In the genomic region with DNA sequence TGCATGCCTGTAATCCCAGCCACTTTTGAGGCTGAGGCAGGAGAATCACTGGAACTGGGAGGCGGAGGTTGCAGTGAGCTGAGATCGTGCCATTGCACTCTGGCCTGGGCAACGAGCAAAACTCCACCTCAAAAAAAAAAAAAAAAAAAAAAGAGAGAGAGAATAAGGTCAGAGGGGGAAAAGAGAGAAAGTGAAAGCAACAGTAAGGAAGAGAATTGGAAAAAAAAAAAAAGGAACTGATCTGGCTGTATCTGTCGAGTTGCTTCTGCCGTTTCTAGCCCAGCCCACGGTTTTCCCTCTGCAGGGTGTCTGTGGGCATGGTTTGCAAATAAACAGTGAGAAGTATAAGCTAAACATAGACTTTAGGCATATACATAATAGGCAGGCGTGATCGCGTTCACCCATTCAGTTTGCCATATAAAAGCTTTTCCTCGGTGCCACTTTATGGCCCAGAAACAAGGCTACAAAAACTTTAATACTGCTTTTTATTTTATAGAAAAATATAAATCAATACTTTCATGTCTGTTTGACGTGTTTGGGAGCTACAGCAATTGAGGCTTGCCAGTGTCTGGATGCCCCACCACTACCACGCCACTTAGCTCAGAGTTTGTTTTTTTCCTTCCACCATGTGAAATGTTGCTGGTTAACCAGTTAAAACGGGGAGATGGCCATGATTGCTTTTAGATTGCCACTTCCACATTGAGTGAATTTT, we compare ENCODE assay signal across 8 cellular contexts.
DNase-seq lines count a peak whose midpoint lies in the region; ATAC-seq and TF ChIP-seq lines count a peak whose summit lies in the region.

No MANE protein-coding gene starts in this region.

- H3K4me1 ChIP-seq in left ventricle myocardium inferior (no peaks in the 10 kb centered on the region), left lung (peaks cover 3 to 14% of the 10 kb centered on the region in 2 donors), vagina (peaks cover 12% of the 10 kb centered on the region), prostate gland (replicated peaks) (no peaks in the 10 kb centered on the region)

- peak; percentile 39 for ATAC-seq in Right ventricle myocardium superior (ENCODE audit: poor library complexity)
- no peak for ATAC-seq in T-helper 17 cell
- peak; percentile 72 for ATAC-seq in left lung
- no peak for ATAC-seq in HG03442 (IDR thresholded peaks at IDR 0.05; ENCODE audit: unreplicated experiment)

- H3K36me3 ChIP-seq in left ventricle myocardium inferior (no peaks in the 10 kb centered on the region), left lung (no peaks in the 10 kb centered on the region), vagina (no peaks in the 10 kb centered on the region), prostate gland (no peaks in the 10 kb centered on the region), WERI-Rb-1 (no peaks in the 10 kb centered on the region)

- peaks cover 3% of the 10 kb centered on the region for H3K36me3 Mint-ChIP-seq in T-helper 17 cell (ENCODE audit: low read depth)

- H3K27ac ChIP-seq in left ventricle myocardium inferior (replicated peaks) (no peak overlapping the region), left lung (peak overlapping the region in 1 of 2 donors; percentile 33), vagina (no peak overlapping the region), prostate gland (no peak overlapping the region), WERI-Rb-1 (no peak overlapping the region)

- H3K27me3 Mint-ChIP-seq in T-helper 17 cell, result no peaks in the 10 kb centered on the region

- H3K27ac Mint-ChIP-seq in T-helper 17 cell, result peak overlapping the region; percentile 19

- H3K4me3 Mint-ChIP-seq in T-helper 17 cell, result peak overlapping the region; percentile 79

- H3K27me3 ChIP-seq in left ventricle myocardium inferior (ENCODE audit: low read depth) (no peaks in the 10 kb centered on the region), left lung (no peaks in the 10 kb centered on the region), vagina (no peaks in the 10 kb centered on the region), prostate gland (replicated peaks; ENCODE audit: insufficient read depth) (no peaks in the 10 kb centered on the region), WERI-Rb-1 (ENCODE audit: insufficient read depth, low read depth, severe bottlenecking) (no peaks in the 10 kb centered on the region)

- H3K9me3 ChIP-seq in left ventricle myocardium inferior (replicated peaks), result peaks cover 9% of the 10 kb centered on the region
- no peaks in the 10 kb centered on the region for H3K9me3 ChIP-seq in T-helper 17 cell (ENCODE audit: control insufficient read depth, low read length, poor library complexity, severe bottlenecking)
- peaks cover 0 to 5% of the 10 kb centered on the region in 2 donors for H3K9me3 ChIP-seq in left lung
- no peaks in the 10 kb centered on the region for H3K9me3 ChIP-seq in vagina
- H3K9me3 ChIP-seq in prostate gland, result no peaks in the 10 kb centered on the region
- peaks cover 6% of the 10 kb centered on the region for H3K9me3 ChIP-seq in WERI-Rb-1 (ENCODE audit: severe bottlenecking)

- intact Hi-C loops in Right ventricle myocardium superior (cut with DNase I), result no loop called here
- intact Hi-C loops in left ventricle myocardium inferior (cut with micrococcal nuclease), result no loop called here
- intact Hi-C loops in left lung (cut with DNase I), result no loop called here
- intact Hi-C loops in vagina (cut with DNase I), result loop anchor here (5.0 kb wide), 1 partner anchor 1037 kb away; no protein-coding TSS in a partner anchor
- intact Hi-C loops in prostate gland (cut with DNase I), result no loop called here

- TF ChIP-seq POLR2A in vagina (IDR thresholded peaks at IDR 0.05) (no peak), prostate gland (IDR thresholded peaks at IDR 0.05) (no peak)

- DNase-seq in Right ventricle myocardium superior, result peak; percentile 51
- DNase-seq in left ventricle myocardium inferior, result no peak
- no peak for DNase-seq in T-helper 17 cell
- DNase-seq in left lung, result peak in 1 of 2 donors; percentile 55
- no peak for DNase-seq in vagina (ENCODE audit: extremely low spot score in 2 of 2)
- no peak for DNase-seq in prostate gland (ENCODE audit: low spot score)
- DNase-seq in WERI-Rb-1, result no peak

- 51% methylated on average over 13 of the region's 13 CpGs for WGBS in prostate gland

- H3K4me3 ChIP-seq in left ventricle myocardium inferior (no peak overlapping the region), left lung (no peak overlapping the region), vagina (peak overlapping the region; percentile 1 to 22), prostate gland (no peak overlapping the region), WERI-Rb-1 (ENCODE audit: low read depth, low read length) (no peak overlapping the region)

- peaks cover 17% of the 10 kb centered on the region for H3K4me1 Mint-ChIP-seq in T-helper 17 cell

- TF ChIP-seq CTCF in left ventricle myocardium inferior (IDR thresholded peaks at IDR 0.05; ENCODE audit: borderline replicate concordance), result no peak
- TF ChIP-seq CTCF in left lung (IDR thresholded peaks at IDR 0.05), result no peak
- no peak for TF ChIP-seq CTCF in vagina (IDR thresholded peaks at IDR 0.05)
- TF ChIP-seq CTCF in prostate gland (IDR thresholded peaks at IDR 0.05), result no peak
- no peak for TF ChIP-seq CTCF in WERI-Rb-1 (IDR thresholded peaks at IDR 0.05; ENCODE audit: low read depth, low read length)

Comparison
In these comparisons a context has a peak if more than half of its experiments do, and no peak if none do; other contexts are left out.
1. ATAC-seq: peak in Right ventricle myocardium superior (single experiment) and left lung (single experiment); none in T-helper 17 cell (single experiment) and HG03442 (single experiment).
2. H3K4me3 ChIP-seq: peak in vagina (2 of 2); none in left ventricle myocardium inferior (single experiment), left lung (0 of 2), prostate gland (0 of 2) and WERI-Rb-1 (single experiment).